Comparison of ENCODE assay signal across 23 cellular contexts in the genomic region with DNA sequence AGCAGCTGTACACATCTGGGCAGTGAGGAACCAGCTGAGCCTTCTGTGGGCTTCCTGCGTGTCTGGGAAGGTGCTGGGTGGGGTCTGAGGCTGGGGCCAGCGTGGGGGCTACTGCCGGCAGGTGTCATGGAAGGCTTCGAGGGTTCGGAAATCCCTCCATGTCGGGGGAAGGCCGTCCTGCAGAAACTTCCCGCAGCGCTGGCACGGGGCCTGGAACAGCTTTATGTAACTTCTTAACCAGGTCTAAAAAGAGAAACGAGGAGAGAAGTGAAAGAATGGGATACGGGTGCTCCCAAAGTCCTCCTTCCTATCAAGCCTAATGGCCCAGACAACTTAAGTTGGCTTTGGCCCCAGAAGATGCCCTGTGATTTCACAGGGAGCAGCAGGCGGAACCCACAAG.
"Had no signal": no experiment of that assay in that cellular context is flagged by ENCODE, and none has a peak within 500 bp of the region (broad histone marks: within the 10 kb centered on the region; RNA-seq: fewer than 3 reads in every experiment).

No MANE protein-coding gene starts in this region.

- H3K4me3 Mint-ChIP-seq: dendritic cell treated with granulocyte-macrophage colony-stimulating factor and Interleukin-4, amounts not matched to agents 40 ng/mL and 50 ng/mL, for 4 days; effector memory CD8-positive, alpha-beta T cell; endodermal cell had no signal

- H3K9me3 ChIP-seq: colonic mucosa, esophagus squamous epithelium, gastrocnemius medialis, heart right ventricle, left lung, lower lobe of right lung had no signal

- H3K9me3 Mint-ChIP-seq: dendritic cell treated with granulocyte-macrophage colony-stimulating factor and Interleukin-4, amounts not matched to agents 40 ng/mL and 50 ng/mL, for 4 days; effector memory CD8-positive, alpha-beta T cell; endodermal cell had no signal

- DNase-seq: colonic mucosa; cortex of kidney; effector CD8-positive, alpha-beta T cell; effector memory CD8-positive, alpha-beta T cell; endodermal cell; erythroblast; esophagus squamous epithelium; foreskin fibroblast; foreskin melanocyte; gastrocnemius medialis; glutamatergic neuron; head of caudate nucleus; heart right ventricle; hippocampal formation; left cardiac atrium; left ventricle myocardium superior; lower lobe of right lung; mesendoderm; midbrain had no signal

- H3K27ac ChIP-seq: colonic mucosa, epithelial cell of prostate, esophagus squamous epithelium, gastrocnemius medialis, heart right ventricle, left lung, lower lobe of right lung had no signal

- H3K4me1 ChIP-seq: colonic mucosa, esophagus squamous epithelium, gastrocnemius medialis, heart right ventricle, left lung, lower lobe of right lung had no signal

- H3K27me3 Mint-ChIP-seq: dendritic cell treated with granulocyte-macrophage colony-stimulating factor and Interleukin-4, amounts not matched to agents 40 ng/mL and 50 ng/mL, for 4 days; effector memory CD8-positive, alpha-beta T cell had no signal

- H3K27me3 ChIP-seq: colonic mucosa, esophagus squamous epithelium, gastrocnemius medialis, heart right ventricle, left lung had no signal

- H3K36me3 ChIP-seq: colonic mucosa had no signal

- H3K27ac Mint-ChIP-seq: dendritic cell treated with granulocyte-macrophage colony-stimulating factor and Interleukin-4, amounts not matched to agents 40 ng/mL and 50 ng/mL, for 4 days; effector memory CD8-positive, alpha-beta T cell; endodermal cell had no signal

- ATAC-seq: effector memory CD8-positive, alpha-beta T cell; esophagus mucosa; gastrocnemius medialis; heart right ventricle; left cardiac atrium; left lung; left ventricle myocardium superior; lower lobe of right lung had no signal

- H3K4me3 ChIP-seq: colonic mucosa, esophagus squamous epithelium, gastrocnemius medialis, heart right ventricle, left lung, lower lobe of right lung had no signal
